Comparison of ENCODE assay signal across 8 cellular contexts in genomic region chr4:11428701-11429571, GRCh38. TPM values are rescaled to one million over a fixed set of nuclear protein-coding genes. Genes with fewer than 3 reads are reported as not detected.
DNase-seq lines count a peak whose midpoint lies in the region; ATAC-seq and TF ChIP-seq lines count a peak whose summit lies in the region.

HS3ST1 (minus strand) TSS chr4:11428894; CDS start chr4:11400005, 28,889 bp downstream.

- 1% methylated on average over 75 of the region's 75 CpGs for WGBS in right cardiac atrium

- H3K4me1 ChIP-seq in right cardiac atrium (ENCODE audit: control insufficient read depth, insufficient read depth, low read length), result peaks cover 3% of the 10 kb centered on the region

- intact Hi-C loops in right cardiac atrium (cut with DNase I) (loop anchor here in 2 of 4 donors (5.0 to 10.0 kb wide), 3 partner anchors 306 to 844 kb away; no protein-coding TSS in a partner anchor), posterior cingulate gyrus (cut with DNase I) (loop anchor here (2.0 kb wide), 1 partner anchor 846 kb away; no protein-coding TSS in a partner anchor)

- DNase-seq in GM19238 (ENCODE audit: insufficient read length, low spot score) (peak; percentile 56), NCI-H526 (lab: John Stamatoyannopoulos, UW) (peak; percentile 79 to 96), right cardiac atrium (peak; percentile 82 to 95 (median 93)), posterior cingulate gyrus (peak; percentile 61 to 98 (median 82)), RPMI8226 (no peak)

- no peaks in the 10 kb centered on the region for H3K9me3 ChIP-seq in right cardiac atrium (ENCODE audit: control insufficient read depth, low read length)

- H3K27ac ChIP-seq in C4-2B (peak within 1 kb of the TSS; percentile 74), angular gyrus (ENCODE audit: low read depth, low read length) (peak within 1 kb of the TSS; percentile 75), right cardiac atrium (ENCODE audit: low read length) (no peak within 1 kb of the TSS)

- no peaks in the 10 kb centered on the region for H3K27me3 ChIP-seq in right cardiac atrium (ENCODE audit: control insufficient read depth, insufficient read depth)

- ATAC-seq in HG03280 (IDR thresholded peaks at IDR 0.05; ENCODE audit: unreplicated experiment) (peak; percentile 54), right cardiac atrium (peak; percentile 97 to 98)

- peak within 1 kb of the TSS; percentile 46 for H3K4me3 ChIP-seq in right cardiac atrium (ENCODE audit: low read length)

- TF ChIP-seq CTCF in C4-2B (conservative IDR thresholded peaks at IDR 0.05), result peak; percentile 92

RNA-seq across cellular contexts. Expression of gene HS3ST1, which starts in this region (rescaled TPM):
- 1 to 10 TPM; 4.7 to 9.1 (median 6.4) TPM for total RNA-seq in right cardiac atrium
- 0.97 TPM for polyA plus RNA-seq in right cardiac atrium
